17 cellular contexts compared by ENCODE assay signal in the genomic region with DNA sequence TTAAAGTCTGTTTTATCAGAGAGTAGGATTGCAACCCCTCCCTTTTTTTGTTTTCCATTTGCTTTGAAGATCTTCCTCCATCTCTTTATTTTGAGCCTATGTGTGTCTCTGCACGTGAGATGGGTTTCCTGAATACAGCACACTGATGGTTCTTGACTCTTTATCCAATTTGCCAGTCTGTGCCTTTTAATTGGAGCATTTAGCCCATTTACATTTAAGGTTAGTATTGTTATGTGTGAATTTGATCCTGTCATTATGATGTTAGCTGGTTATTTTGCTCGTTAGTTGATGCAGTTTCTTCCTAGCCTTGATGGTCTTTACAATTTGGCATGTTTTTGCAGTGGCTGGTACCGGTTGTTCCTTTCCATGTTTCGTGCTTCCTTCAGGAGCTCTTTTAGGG. TPM values are rescaled to one million over a fixed set of nuclear protein-coding genes. Genes with fewer than 3 reads are reported as not detected.
"Had no signal": no experiment of that assay in that cellular context is flagged by ENCODE, and none has a peak within 500 bp of the region (broad histone marks: within the 10 kb centered on the region; RNA-seq: fewer than 3 reads in every experiment).

No MANE protein-coding gene starts in this region.

RNA-seq across cellular contexts. Expression of gene ANKRD62, which starts 45.2 kb away (rescaled TPM):
- total RNA-seq: activated naive CD4-positive, alpha-beta T cell treated with anti-CD3 and anti-CD28 coated beads for 36 hours; activated naive CD4-positive, alpha-beta T cell treated with anti-CD3 and anti-CD28 coated beads, Interleukin-2, amount 50 U/mL, for 72 hours; activated naive CD8-positive, alpha-beta T cell treated with anti-CD3 and anti-CD28 coated beads for 36 hours; activated naive CD8-positive, alpha-beta T cell treated with anti-CD3 and anti-CD28 coated beads, Interleukin-2, amount 10 ng/mL, durations not matched to agents 7 days and 5 days; activated T-cell treated with anti-CD3 and anti-CD28 coated beads, Interleukin-2, amount 50 U/mL, for 4 hours; activated T-cell treated with anti-CD3 and anti-CD28 coated beads, Interleukin-2, amount 50 U/mL, for 72 hours; activated T-helper 1 cell treated with anti-CD3 and anti-CD28 coated beads, Interleukin-12 subunit alpha, Interleukin-12 subunit beta, Interleukin-2, Interleukin-4 antibody, amounts not matched to agents 30 ng/mL and 10 ng/mL and 1 ng/mL, durations not matched to agents 14 hours and 24 hours and 36 hours; activated T-helper 17 cell treated with anti-CD3 and anti-CD28 coated beads, Interleukin-2, amount 50 U/mL, for 72 hours; activated T-helper 2 cell treated with anti-CD3 and anti-CD28 coated beads, Interferon-gamma antibody, Interleukin-2, Interleukin-4, amounts not matched to agents 10 μg/mL and 5 μg/mL and 100 μg/mL, durations not matched to agents 14 hours and 24 hours and 36 hours; adrenal gland; aorta; ascending aorta; astrocyte; breast epithelium; cardiac muscle cell; cardiac septum; chondrocyte had no signal
- polyA plus RNA-seq: adrenal gland, aorta, cardiac muscle cell had no signal
